ENCODE assay signal across 8 cellular contexts in the genomic region with DNA sequence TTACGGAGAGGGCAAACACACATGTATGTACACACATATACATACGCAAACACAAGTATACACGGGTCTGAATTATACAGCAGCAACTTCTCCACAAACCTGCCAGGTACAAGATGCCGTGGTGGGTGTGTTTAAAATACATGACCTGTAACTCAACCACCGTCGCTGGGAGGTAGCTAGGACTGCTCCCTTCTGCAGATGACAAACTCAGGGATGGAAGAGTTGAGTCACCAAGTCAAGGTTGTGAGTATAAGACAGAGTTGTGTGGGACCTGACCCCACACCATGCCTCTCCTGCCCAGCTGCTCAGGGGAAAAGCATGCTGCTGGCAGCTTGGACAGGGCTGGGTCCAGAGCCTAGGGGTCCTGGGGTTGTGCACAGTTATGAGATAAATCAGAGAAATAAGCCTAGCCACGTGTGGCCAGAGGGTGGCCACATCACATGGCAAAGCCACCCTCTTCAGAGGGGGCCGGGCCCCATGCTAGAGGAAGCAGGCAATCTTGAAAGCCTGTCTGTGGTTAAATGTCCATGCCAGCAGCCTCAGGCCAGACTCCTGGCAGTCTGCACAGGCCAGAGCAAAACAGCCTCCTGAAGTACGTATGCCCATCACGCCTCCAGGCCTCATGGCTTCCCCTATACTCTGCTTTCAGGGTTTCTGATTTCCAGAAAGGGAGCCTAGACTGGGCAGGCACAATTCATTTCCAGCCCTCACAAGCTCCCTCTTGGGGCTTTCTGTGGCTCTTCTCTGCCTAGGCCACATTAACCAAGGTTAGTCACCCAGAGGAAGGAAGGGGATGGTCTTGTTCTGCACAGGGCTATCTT.
DNase-seq lines count a peak whose midpoint lies in the region; ATAC-seq, FAIRE-seq and TF ChIP-seq lines count a peak whose summit lies in the region.

No MANE protein-coding gene starts in this region.

- TF ChIP-seq EP300 in GM12878 (IDR thresholded peaks at IDR 0.05; ENCODE audit: borderline replicate concordance in 1 of 2, control insufficient read depth in 1 of 2, low read depth in 2 of 2, low read length in 2 of 2) = no peak

- no peaks in the 10 kb centered on the region for H3K27me3 ChIP-seq in GM12878 (replicated peaks in 1 of 2; ENCODE audit: control insufficient read depth in 2 of 2, insufficient read depth in 2 of 2, low read length in 1 of 2)
- no peaks in the 10 kb centered on the region for H3K27me3 ChIP-seq in effector memory CD4-positive, alpha-beta T cell (replicated peaks; ENCODE audit: control insufficient read depth, insufficient read depth, low read length, poor library complexity, severe bottlenecking)

- 32% methylated on average over 10 of the region's 10 CpGs for WGBS in GM12878 (ENCODE audit: insufficient coverage, insufficient replicate concordance, low lambda C conversion rate, missing lambda C conversion rate)

- no peak for TF ChIP-seq RAD21 in GM12878 (IDR thresholded peaks at IDR 0.05; ENCODE audit: insufficient read depth, low read depth, low read length)

- H3K36me3 ChIP-seq in GM12878 (ENCODE audit: control insufficient read depth in 2 of 2, insufficient read depth in 2 of 2, low read length in 1 of 2) = peaks cover 0 to 1% of the 10 kb centered on the region in 2 experiments; a peak in 2 of 4 replicates
- peaks cover 16% of the 10 kb centered on the region for H3K36me3 ChIP-seq in effector memory CD4-positive, alpha-beta T cell (ENCODE audit: control insufficient read depth, insufficient read depth, low read length)

- no peaks in the 10 kb centered on the region for H3K9me3 ChIP-seq in GM12878 (replicated peaks; ENCODE audit: control insufficient read depth, insufficient read depth, low read length)
- no peaks in the 10 kb centered on the region for H3K9me3 ChIP-seq in effector memory CD4-positive, alpha-beta T cell (ENCODE audit: control insufficient read depth, low read length)

- peaks cover 25% of the 10 kb centered on the region for H3K79me2 ChIP-seq in GM12878 (ENCODE audit: control insufficient read depth, insufficient read depth, low read length)

- in situ Hi-C loops in GM12878 (cut with MboI) = no loop called here

- H4K20me1 ChIP-seq in GM12878 (ENCODE audit: control insufficient read depth, insufficient read depth) = peaks cover 12% of the 10 kb centered on the region

- intact Hi-C loops in GM12878 (cut with micrococcal nuclease; ENCODE audit: unreplicated experiment) = no loop called here

- peak; percentile 73 for FAIRE-seq in GM12878 (lab: Jason Lieb, UNC)

- CTCF ChIA-PET in GM12878 (lab: Yijun Ruan, JAX) = interaction anchor here (1.1 to 4.2 kb wide), 6 partner anchors 12 to 504 kb away, joined by 3 to 18 read pairs (median 4); no protein-coding TSS in a partner anchor

- SMC1A ChIA-PET in GM12878 (lab: Charles Lee; ENCODE audit: uncharacterized antibody, unreplicated experiment) = interaction anchor here (1.2 to 1.6 kb wide), 3 partner anchors 8 to 98 kb away, joined by 3 to 8 read pairs (median 4); no protein-coding TSS in a partner anchor

- H3K4me1 ChIP-seq in GM12878 (ENCODE audit: control insufficient read depth, insufficient read depth, low read length) = peaks cover 15% of the 10 kb centered on the region
- H3K4me1 ChIP-seq in effector memory CD4-positive, alpha-beta T cell (ENCODE audit: control insufficient read depth, insufficient read depth, low read length, poor library complexity, severe bottlenecking) = peaks cover 15% of the 10 kb centered on the region

- no peak overlapping the region for H2AFZ ChIP-seq in GM12878 (ENCODE audit: control insufficient read depth, low read depth, low read length)

- ATAC-seq in GM21447 (IDR thresholded peaks at IDR 0.05; ENCODE audit: unreplicated experiment) (peak; percentile 75), GM12878 (peak; percentile 89), GM21825 (IDR thresholded peaks at IDR 0.05; ENCODE audit: unreplicated experiment) (no peak)

- H3K4me3 ChIP-seq in GM12878 = no peak overlapping the region
- H3K4me3 ChIP-seq in retinal pigment epithelial cell (ENCODE audit: low read length) = no peak overlapping the region
- H3K4me3 ChIP-seq in effector memory CD4-positive, alpha-beta T cell (ENCODE audit: insufficient read depth, low read depth, low read length, poor library complexity, severe bottlenecking) = no peak overlapping the region

- H3K27ac ChIP-seq in GM12878 (ENCODE audit: control insufficient read depth, insufficient read depth) = no peak overlapping the region
- H3K27ac ChIP-seq in effector memory CD4-positive, alpha-beta T cell (ENCODE audit: insufficient read depth, low read length, poor library complexity, severe bottlenecking) = no peak overlapping the region

- DNase-seq in EL (peak; percentile 56), NOMO-1 (lab: John Stamatoyannopoulos, UW; ENCODE audit: unreplicated experiment in 2 of 2) (peak; percentile 54 to 71), GM12878 (ENCODE audit: low read depth, low spot score) (no peak), retinal pigment epithelial cell (ENCODE audit: low read depth) (no peak), HT-29 (ENCODE audit: low spot score) (no peak)
- no peak for DNase-seq in effector memory CD4-positive, alpha-beta T cell

- no peak overlapping the region for H3K9ac ChIP-seq in GM12878 (ENCODE audit: control insufficient read depth, insufficient read depth, low read length)

- no TSS peak for BruUV-seq in GM12878 (replicated peaks; lab: Mats Ljungman, UMichigan)

- peak overlapping the region; percentile 53 for H3K4me2 ChIP-seq in GM12878 (ENCODE audit: control insufficient read depth, insufficient read depth)

- TF ChIP-seq CTCF in GM12878 (IDR thresholded peaks at IDR 0.05 in 2 of 3, conservative IDR thresholded peaks at IDR 0.05 in 1 of 3; ENCODE audit: control insufficient read depth in 2 of 3, extremely low read depth in 1 of 3, insufficient read depth in 1 of 3, low read depth in 3 of 3, low read length in 3 of 3) (peak in 2 of 3 experiments; percentile 15 to 25; a peak in 2 of 6 replicates), retinal pigment epithelial cell (conservative IDR thresholded peaks at IDR 0.05; ENCODE audit: low read depth, low read length) (peak; percentile 25)

- RAD21 ChIA-PET in GM12878 (lab: Charles Lee; ENCODE audit: unreplicated experiment) = interaction anchor here (0.5 kb wide), 1 partner anchor 62 kb away, joined by 3 read pairs; no protein-coding TSS in a partner anchor

- TF ChIP-seq POLR2A in GM12878 (IDR thresholded peaks at IDR 0.05; ENCODE audit: low read depth, low read length) = no peak

- POLR2A ChIA-PET in GM12878 (lab: Charles Lee) = interaction anchor here (0.5 kb wide), 1 partner anchor 15 kb away, joined by 3 read pairs; no protein-coding TSS in a partner anchor

TF ChIP-seq in GM12878, 131 proteins besides CTCF, POLR2A, EP300 and RAD21:
- TF ChIP-seq SIX5 (IDR thresholded peaks at IDR 0.05; ENCODE audit: low read depth, low read length, severe bottlenecking) = no peak
- TF ChIP-seq RUNX3 (IDR thresholded peaks at IDR 0.05; ENCODE audit: low read length) = peak; percentile 62

Comparison
In these comparisons a context has a peak if more than half of its experiments do, and no peak if none do; other contexts are left out.
1. DNase-seq: peak in EL (single experiment) and NOMO-1 (2 of 2); none in GM12878 (single experiment), retinal pigment epithelial cell (single experiment), HT-29 (single experiment) and effector memory CD4-positive, alpha-beta T cell (0 of 3).